35 cellular contexts compared by ENCODE assay signal in genomic region chr6:99819853-99820252, GRCh38.
"Had no signal": no experiment of that assay in that cellular context is flagged by ENCODE, and none has a peak within 500 bp of the region (broad histone marks: within the 10 kb centered on the region; RNA-seq: fewer than 3 reads in every experiment).

No MANE protein-coding gene starts in this region.

- H3K36me3 Mint-ChIP-seq: activated CD4-positive, alpha-beta memory T cell treated with anti-CD3 and anti-CD28 coated beads for 36 hours; activated CD8-positive, alpha-beta memory T cell treated with anti-CD3 and anti-CD28 coated beads, Interleukin-2, amount 10 ng/mL, durations not matched to agents 7 days and 5 days; activated naive CD4-positive, alpha-beta T cell treated with anti-CD3 and anti-CD28 coated beads, Interleukin-2, amount 50 U/mL, for 24 hours; activated naive CD8-positive, alpha-beta T cell treated with anti-CD3 and anti-CD28 coated beads for 36 hours had no signal

- H3K27me3 ChIP-seq: adrenal gland, body of pancreas had no signal

- H3K36me3 ChIP-seq: adrenal gland, esophagus muscularis mucosa, gastrocnemius medialis had no signal

- H3K9me3 Mint-ChIP-seq: activated CD4-positive, alpha-beta memory T cell treated with anti-CD3 and anti-CD28 coated beads for 36 hours; activated CD4-positive, alpha-beta T cell treated with anti-CD3 and anti-CD28 coated beads, Interleukin-2, amount 10 ng/mL, durations not matched to agents 24 days and 14 days; activated naive CD4-positive, alpha-beta T cell treated with anti-CD3 and anti-CD28 coated beads for 36 hours; activated naive CD4-positive, alpha-beta T cell treated with anti-CD3 and anti-CD28 coated beads, Interleukin-2, amount 50 U/mL, for 24 hours; activated naive CD8-positive, alpha-beta T cell treated with anti-CD3 and anti-CD28 coated beads for 36 hours; activated naive CD8-positive, alpha-beta T cell treated with anti-CD3 and anti-CD28 coated beads, Interleukin-2, amount 50 U/mL, for 24 hours; activated T-helper 1 cell treated with anti-CD3 and anti-CD28 coated beads, Interleukin-12 subunit alpha, Interleukin-12 subunit beta, Interleukin-2, Interleukin-4 antibody, amounts not matched to agents 30 ng/mL and 10 ng/mL and 1 ng/mL, durations not matched to agents 14 hours and 24 hours and 36 hours; activated T-helper 2 cell treated with anti-CD3 and anti-CD28 coated beads, Interferon-gamma antibody, Interleukin-2, Interleukin-4, amounts not matched to agents 10 μg/mL and 5 μg/mL and 100 μg/mL, durations not matched to agents 14 hours and 24 hours and 36 hours; effector memory CD8-positive, alpha-beta T cell; T-helper 2 cell treated with Interferon-gamma antibody and Interleukin-4, amounts not matched to agents 5 μg/mL and 100 μg/mL, for 36 hours had no signal

- H3K4me3 Mint-ChIP-seq: activated CD4-positive, alpha-beta memory T cell treated with anti-CD3 and anti-CD28 coated beads for 36 hours; activated CD4-positive, alpha-beta T cell treated with anti-CD3 and anti-CD28 coated beads for 36 hours; activated CD4-positive, alpha-beta T cell treated with anti-CD3 and anti-CD28 coated beads, Interleukin-2, amount 10 ng/mL, durations not matched to agents 24 days and 14 days; activated CD8-positive, alpha-beta memory T cell treated with anti-CD3 and anti-CD28 coated beads, Interleukin-2, amount 10 ng/mL, durations not matched to agents 7 days and 5 days; activated CD8-positive, alpha-beta T cell treated with anti-CD3 and anti-CD28 coated beads, Interleukin-2, amount 10 ng/mL, durations not matched to agents 7 days and 5 days; activated naive CD4-positive, alpha-beta T cell treated with anti-CD3 and anti-CD28 coated beads for 36 hours; activated naive CD4-positive, alpha-beta T cell treated with anti-CD3 and anti-CD28 coated beads, Interleukin-2, amount 50 U/mL, for 24 hours; activated naive CD8-positive, alpha-beta T cell treated with anti-CD3 and anti-CD28 coated beads for 36 hours; activated naive CD8-positive, alpha-beta T cell treated with anti-CD3 and anti-CD28 coated beads, Interleukin-2, amount 50 U/mL, for 24 hours; activated T-helper 1 cell treated with anti-CD3 and anti-CD28 coated beads, Interleukin-12 subunit alpha, Interleukin-12 subunit beta, Interleukin-2, Interleukin-4 antibody, amounts not matched to agents 30 ng/mL and 10 ng/mL and 1 ng/mL, durations not matched to agents 14 hours and 24 hours and 36 hours; effector memory CD8-positive, alpha-beta T cell; T-helper 17 cell; T-helper 2 cell treated with Interferon-gamma antibody and Interleukin-4, amounts not matched to agents 5 μg/mL and 100 μg/mL, for 36 hours had no signal

- DNase-seq: activated CD4-positive, alpha-beta memory T cell treated with anti-CD3 and anti-CD28 coated beads for 36 hours; activated CD4-positive, alpha-beta T cell treated with anti-CD3 and anti-CD28 coated beads for 36 hours; activated CD4-positive, alpha-beta T cell treated with anti-CD3 and anti-CD28 coated beads, Interleukin-2, amount 10 ng/mL, durations not matched to agents 24 days and 14 days; activated CD4-positive, CD25-positive, alpha-beta regulatory T cell; activated CD4-positive, CD25-positive, alpha-beta regulatory T cell treated with anti-CD3 and anti-CD28 coated beads, Interleukin-2, amount 50 U/mL, for 72 hours; activated CD8-positive, alpha-beta memory T cell treated with anti-CD3 and anti-CD28 coated beads, Interleukin-2, amount 10 ng/mL, durations not matched to agents 7 days and 5 days; activated CD8-positive, alpha-beta memory T cell treated with anti-CD3 and anti-CD28 coated beads, Interleukin-2, amount 50 U/mL, for 4 hours; activated CD8-positive, alpha-beta T cell treated with anti-CD3 and anti-CD28 coated beads, Interleukin-2, amount 10 ng/mL, durations not matched to agents 7 days and 5 days; activated effector memory CD4-positive, alpha-beta T cell treated with anti-CD3 and anti-CD28 coated beads, Interleukin-2, amount 50 U/mL, for 16 hours; activated naive CD4-positive, alpha-beta T cell treated with anti-CD3 and anti-CD28 coated beads for 36 hours; activated naive CD8-positive, alpha-beta T cell treated with anti-CD3 and anti-CD28 coated beads for 36 hours; activated naive CD8-positive, alpha-beta T cell treated with anti-CD3 and anti-CD28 coated beads, Interleukin-2, amount 50 U/mL, for 24 hours; activated T-cell treated with anti-CD3 and anti-CD28 coated beads, Interleukin-2, amount 50 U/mL, for 1 hour; activated T-cell treated with anti-CD3 and anti-CD28 coated beads, Interleukin-2, amount 50 U/mL, for 48 hours; adrenal gland; amygdala; aorta; body of pancreas; caudate nucleus; cortex of kidney; dermis blood vessel endothelial cell; effector CD4-positive, alpha-beta T cell; effector memory CD8-positive, alpha-beta T cell; erythroblast; foreskin keratinocyte; gastrocnemius medialis; glutamatergic neuron; T-helper 1 cell; T-helper 17 cell; T1000 had no signal

- H3K9me3 ChIP-seq: adrenal gland, body of pancreas, esophagus muscularis mucosa, gastrocnemius medialis had no signal

- H3K4me3 ChIP-seq: adrenal gland, body of pancreas, esophagus muscularis mucosa, gastrocnemius medialis had no signal

- H3K27ac ChIP-seq: adrenal gland, body of pancreas, esophagus muscularis mucosa, foreskin keratinocyte, gastrocnemius medialis had no signal

- ATAC-seq: activated CD4-positive, alpha-beta T cell treated with anti-CD3 and anti-CD28 coated beads for 36 hours; activated CD8-positive, alpha-beta memory T cell treated with anti-CD3 and anti-CD28 coated beads, Interleukin-2, amount 10 ng/mL, durations not matched to agents 7 days and 5 days; activated CD8-positive, alpha-beta T cell treated with anti-CD3 and anti-CD28 coated beads, Interleukin-2, amount 10 ng/mL, durations not matched to agents 7 days and 5 days; activated naive CD8-positive, alpha-beta T cell treated with anti-CD3 and anti-CD28 coated beads, Interleukin-2, amount 50 U/mL, for 24 hours; body of pancreas; effector memory CD8-positive, alpha-beta T cell; foreskin keratinocyte; gastrocnemius medialis; T-helper 17 cell had no signal

- H3K27ac Mint-ChIP-seq: activated CD4-positive, alpha-beta memory T cell treated with anti-CD3 and anti-CD28 coated beads for 36 hours; activated CD4-positive, alpha-beta T cell treated with anti-CD3 and anti-CD28 coated beads for 36 hours; activated CD4-positive, alpha-beta T cell treated with anti-CD3 and anti-CD28 coated beads, Interleukin-2, amount 10 ng/mL, durations not matched to agents 24 days and 14 days; activated CD8-positive, alpha-beta memory T cell treated with anti-CD3 and anti-CD28 coated beads, Interleukin-2, amount 10 ng/mL, durations not matched to agents 7 days and 5 days; activated CD8-positive, alpha-beta T cell treated with anti-CD3 and anti-CD28 coated beads, Interleukin-2, amount 10 ng/mL, durations not matched to agents 7 days and 5 days; activated naive CD4-positive, alpha-beta T cell treated with anti-CD3 and anti-CD28 coated beads for 36 hours; activated naive CD4-positive, alpha-beta T cell treated with anti-CD3 and anti-CD28 coated beads, Interleukin-2, amount 50 U/mL, for 24 hours; activated naive CD8-positive, alpha-beta T cell treated with anti-CD3 and anti-CD28 coated beads for 36 hours; activated naive CD8-positive, alpha-beta T cell treated with anti-CD3 and anti-CD28 coated beads, Interleukin-2, amount 50 U/mL, for 24 hours; activated T-helper 1 cell treated with anti-CD3 and anti-CD28 coated beads, Interleukin-12 subunit alpha, Interleukin-12 subunit beta, Interleukin-2, Interleukin-4 antibody, amounts not matched to agents 30 ng/mL and 10 ng/mL and 1 ng/mL, durations not matched to agents 14 hours and 24 hours and 36 hours; activated T-helper 2 cell treated with anti-CD3 and anti-CD28 coated beads, Interferon-gamma antibody, Interleukin-2, Interleukin-4, amounts not matched to agents 10 μg/mL and 5 μg/mL and 100 μg/mL, durations not matched to agents 14 hours and 24 hours and 36 hours; effector memory CD8-positive, alpha-beta T cell; T-helper 17 cell; T-helper 2 cell treated with Interferon-gamma antibody and Interleukin-4, amounts not matched to agents 5 μg/mL and 100 μg/mL, for 36 hours had no signal

- H3K4me1 ChIP-seq: adrenal gland, body of pancreas, esophagus muscularis mucosa, gastrocnemius medialis had no signal
